ENCODE assay signal across 1 cellular context in genomic region chr22:20956258-20957117, GRCh38.
TF ChIP-seq lines count a peak whose summit lies in the region.

No MANE protein-coding gene starts in this region.

TF ChIP-seq in endothelial cell of umbilical vein, 7 proteins besides CTCF, POLR2A, EP300 and RAD21 (continued from another document):
- no peak for TF ChIP-seq POLR2AphosphoS5 (IDR thresholded peaks at IDR 0.05; ENCODE audit: insufficient read depth, low read depth, low read length)
